ENCODE assay signal across 1 cellular context in the genomic region with DNA sequence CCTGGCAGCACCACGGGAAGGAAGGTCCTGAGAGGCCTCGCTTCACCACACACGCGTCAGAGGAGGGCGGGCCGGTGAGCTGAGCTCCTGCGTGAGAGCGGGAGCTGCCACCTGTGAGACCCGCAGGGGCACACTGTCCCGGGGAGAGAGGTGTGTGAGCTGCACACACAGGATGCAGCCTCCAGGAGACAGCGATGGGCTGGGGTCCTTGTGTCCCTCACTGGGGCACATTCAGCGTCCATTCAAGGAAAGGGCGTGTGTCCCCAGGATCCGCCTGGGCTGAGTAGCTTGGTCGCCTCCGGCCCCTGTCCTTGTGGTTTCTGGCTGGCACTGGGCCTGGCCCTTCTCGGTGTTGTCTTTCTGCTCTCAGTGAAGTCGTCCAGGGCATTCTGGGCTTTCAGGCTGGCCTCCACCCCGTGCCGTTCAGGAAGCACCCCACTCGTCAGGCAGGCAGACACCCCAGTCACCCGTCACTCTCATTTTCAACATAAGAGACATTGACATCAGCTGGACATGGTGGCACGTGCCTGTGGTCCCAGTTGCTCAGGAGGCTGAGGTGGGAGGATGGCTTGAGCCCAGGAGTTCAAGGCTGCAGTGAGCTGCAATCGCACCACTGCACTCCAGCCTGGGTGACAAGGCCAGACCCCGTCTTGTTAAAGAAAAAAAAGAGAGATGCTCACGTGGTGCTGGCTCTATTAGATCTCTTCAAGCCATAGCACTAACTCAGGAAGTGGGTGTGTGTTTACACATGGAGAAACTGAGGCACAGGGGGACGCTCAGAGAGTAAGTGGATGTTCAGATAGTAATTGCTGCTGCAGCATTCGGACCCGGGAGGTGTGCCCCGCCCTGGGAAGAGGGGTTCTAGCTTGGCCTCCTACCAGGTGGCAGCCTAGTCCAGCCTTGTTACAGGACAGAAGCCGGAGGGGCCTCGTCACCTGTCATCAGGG.
TF ChIP-seq lines count a peak whose summit lies in the region.

No MANE protein-coding gene starts in this region.

TF ChIP-seq in GM23338, 12 proteins besides CTCF, POLR2A, EP300 and RAD21 (continued from another document):
- TF ChIP-seq, protein P1, sequence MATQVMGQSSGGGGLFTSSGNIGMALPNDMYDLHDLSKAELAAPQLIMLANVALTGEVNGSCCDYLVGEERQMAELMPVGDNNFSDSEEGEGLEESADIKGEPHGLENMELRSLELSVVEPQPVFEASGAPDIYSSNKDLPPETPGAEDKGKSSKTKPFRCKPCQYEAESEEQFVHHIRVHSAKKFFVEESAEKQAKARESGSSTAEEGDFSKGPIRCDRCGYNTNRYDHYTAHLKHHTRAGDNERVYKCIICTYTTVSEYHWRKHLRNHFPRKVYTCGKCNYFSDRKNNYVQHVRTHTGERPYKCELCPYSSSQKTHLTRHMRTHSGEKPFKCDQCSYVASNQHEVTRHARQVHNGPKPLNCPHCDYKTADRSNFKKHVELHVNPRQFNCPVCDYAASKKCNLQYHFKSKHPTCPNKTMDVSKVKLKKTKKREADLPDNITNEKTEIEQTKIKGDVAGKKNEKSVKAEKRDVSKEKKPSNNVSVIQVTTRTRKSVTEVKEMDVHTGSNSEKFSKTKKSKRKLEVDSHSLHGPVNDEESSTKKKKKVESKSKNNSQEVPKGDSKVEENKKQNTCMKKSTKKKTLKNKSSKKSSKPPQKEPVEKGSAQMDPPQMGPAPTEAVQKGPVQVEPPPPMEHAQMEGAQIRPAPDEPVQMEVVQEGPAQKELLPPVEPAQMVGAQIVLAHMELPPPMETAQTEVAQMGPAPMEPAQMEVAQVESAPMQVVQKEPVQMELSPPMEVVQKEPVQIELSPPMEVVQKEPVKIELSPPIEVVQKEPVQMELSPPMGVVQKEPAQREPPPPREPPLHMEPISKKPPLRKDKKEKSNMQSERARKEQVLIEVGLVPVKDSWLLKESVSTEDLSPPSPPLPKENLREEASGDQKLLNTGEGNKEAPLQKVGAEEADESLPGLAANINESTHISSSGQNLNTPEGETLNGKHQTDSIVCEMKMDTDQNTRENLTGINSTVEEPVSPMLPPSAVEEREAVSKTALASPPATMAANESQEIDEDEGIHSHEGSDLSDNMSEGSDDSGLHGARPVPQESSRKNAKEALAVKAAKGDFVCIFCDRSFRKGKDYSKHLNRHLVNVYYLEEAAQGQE (IDR thresholded peaks at IDR 0.05; ENCODE audit: unreplicated experiment) = no peak
TF ChIP-seq in GM23338: peak in this region for 0.
